ENCODE assay signal across 8 cellular contexts in genomic region chr2:130416693-130417092, GRCh38.
DNase-seq lines count a peak whose midpoint lies in the region; ATAC-seq and TF ChIP-seq lines count a peak whose summit lies in the region.
"Not testable (repeated sequence)": the region's sequence is repeated elsewhere in the genome, so short reads cannot be mapped to it uniquely, and the experiment has no call there.

No MANE protein-coding gene starts in this region.

- H3K9me3 ChIP-seq in WERI-Rb-1 (ENCODE audit: severe bottlenecking), result not testable (repeated sequence)

- not testable (repeated sequence) for H3K27ac Mint-ChIP-seq in activated CD8-positive, alpha-beta T cell treated with anti-CD3 and anti-CD28 coated beads, Interleukin-2, amount 10 ng/mL, durations not matched to agents 7 days and 5 days; activated naive CD8-positive, alpha-beta T cell treated with anti-CD3 and anti-CD28 coated beads for 36 hours; glutamatergic neuron (ENCODE audit: unreplicated experiment); natural killer cell; type B pancreatic cell

- H3K4me1 Mint-ChIP-seq in activated CD8-positive, alpha-beta T cell treated with anti-CD3 and anti-CD28 coated beads, Interleukin-2, amount 10 ng/mL, durations not matched to agents 7 days and 5 days (ENCODE audit: low read depth); activated naive CD8-positive, alpha-beta T cell treated with anti-CD3 and anti-CD28 coated beads for 36 hours; glutamatergic neuron (ENCODE audit: low read depth, unreplicated experiment); natural killer cell; type B pancreatic cell (ENCODE audit: unreplicated experiment): not testable (repeated sequence)

- DNase-seq in WERI-Rb-1 (peak; percentile 56), glutamatergic neuron (peak; percentile 71), natural killer cell (peak; percentile 37)
- peak; percentile 38 for DNase-seq in activated CD8-positive, alpha-beta T cell treated with anti-CD3 and anti-CD28 coated beads, Interleukin-2, amount 10 ng/mL, durations not matched to agents 7 days and 5 days
- DNase-seq in activated naive CD8-positive, alpha-beta T cell treated with anti-CD3 and anti-CD28 coated beads for 36 hours, result peak; percentile 21
- DNase-seq in stimulated activated CD4-positive, alpha-beta T cell treated with anti-CD3 and anti-CD28 coated beads, Interleukin-2, amount 100 ng/mL, for 24 hours, result peak; percentile 21 to 41
- DNase-seq in type B pancreatic cell (ENCODE audit: extremely low spot score, unreplicated experiment), result not testable (repeated sequence)

- H3K27me3 Mint-ChIP-seq in activated CD8-positive, alpha-beta T cell treated with anti-CD3 and anti-CD28 coated beads, Interleukin-2, amount 10 ng/mL, durations not matched to agents 7 days and 5 days (ENCODE audit: low read depth); activated naive CD8-positive, alpha-beta T cell treated with anti-CD3 and anti-CD28 coated beads for 36 hours; glutamatergic neuron (ENCODE audit: unreplicated experiment); natural killer cell (ENCODE audit: low read depth in 2 of 2); type B pancreatic cell: not testable (repeated sequence)

- H3K4me3 ChIP-seq in WERI-Rb-1 (ENCODE audit: low read depth, low read length), result not testable (repeated sequence)

- CTCF ChIA-PET in activated CD8-positive, alpha-beta T cell treated with anti-CD3 and anti-CD28 coated beads, Interleukin-2, amount 10 ng/mL, durations not matched to agents 7 days and 5 days (lab: Charles Lee), result not testable (repeated sequence)

- H3K9me3 Mint-ChIP-seq in activated CD8-positive, alpha-beta T cell treated with anti-CD3 and anti-CD28 coated beads, Interleukin-2, amount 10 ng/mL, durations not matched to agents 7 days and 5 days (ENCODE audit: insufficient read depth); activated naive CD8-positive, alpha-beta T cell treated with anti-CD3 and anti-CD28 coated beads for 36 hours; glutamatergic neuron (ENCODE audit: unreplicated experiment); natural killer cell; type B pancreatic cell: not testable (repeated sequence)

- POLR2A ChIA-PET in activated CD8-positive, alpha-beta T cell treated with anti-CD3 and anti-CD28 coated beads, Interleukin-2, amount 10 ng/mL, durations not matched to agents 7 days and 5 days (lab: Charles Lee), result not testable (repeated sequence)

- peak; percentile 29 for TF ChIP-seq CTCF in GM12873 (IDR thresholded peaks at IDR 0.05; ENCODE audit: insufficient read depth, low read depth, low read length, missing control alignments)
- peak; percentile 35; the same call in 1 of the 2 replicates for TF ChIP-seq CTCF in WERI-Rb-1 (IDR thresholded peaks at IDR 0.05; ENCODE audit: low read depth, low read length)
- peak; percentile 11 for TF ChIP-seq CTCF in glutamatergic neuron (IDR thresholded peaks at IDR 0.05; ENCODE audit: partially characterized antibody, unreplicated experiment)
- not testable (repeated sequence) for TF ChIP-seq CTCF in natural killer cell (IDR thresholded peaks at IDR 0.05)
- peak; percentile 40 for TF ChIP-seq CTCF in type B pancreatic cell (conservative IDR thresholded peaks at IDR 0.05)

- not testable (repeated sequence) for H3K27ac ChIP-seq in WERI-Rb-1

- intact Hi-C loops in natural killer cell (cut with micrococcal nuclease), result not testable (repeated sequence)

- H3K36me3 Mint-ChIP-seq in activated CD8-positive, alpha-beta T cell treated with anti-CD3 and anti-CD28 coated beads, Interleukin-2, amount 10 ng/mL, durations not matched to agents 7 days and 5 days (ENCODE audit: low read depth); activated naive CD8-positive, alpha-beta T cell treated with anti-CD3 and anti-CD28 coated beads for 36 hours; glutamatergic neuron (ENCODE audit: unreplicated experiment); natural killer cell; type B pancreatic cell: not testable (repeated sequence)

- H3K27me3 ChIP-seq in WERI-Rb-1 (ENCODE audit: insufficient read depth, low read depth, severe bottlenecking), result not testable (repeated sequence)

- H3K4me3 Mint-ChIP-seq in activated CD8-positive, alpha-beta T cell treated with anti-CD3 and anti-CD28 coated beads, Interleukin-2, amount 10 ng/mL, durations not matched to agents 7 days and 5 days; activated naive CD8-positive, alpha-beta T cell treated with anti-CD3 and anti-CD28 coated beads for 36 hours; glutamatergic neuron (ENCODE audit: unreplicated experiment); natural killer cell; type B pancreatic cell: not testable (repeated sequence)

- ATAC-seq in activated CD8-positive, alpha-beta T cell treated with anti-CD3 and anti-CD28 coated beads, Interleukin-2, amount 10 ng/mL, durations not matched to agents 7 days and 5 days; natural killer cell: not testable (repeated sequence)

- not testable (repeated sequence) for H3K36me3 ChIP-seq in WERI-Rb-1
